In the genomic region with DNA sequence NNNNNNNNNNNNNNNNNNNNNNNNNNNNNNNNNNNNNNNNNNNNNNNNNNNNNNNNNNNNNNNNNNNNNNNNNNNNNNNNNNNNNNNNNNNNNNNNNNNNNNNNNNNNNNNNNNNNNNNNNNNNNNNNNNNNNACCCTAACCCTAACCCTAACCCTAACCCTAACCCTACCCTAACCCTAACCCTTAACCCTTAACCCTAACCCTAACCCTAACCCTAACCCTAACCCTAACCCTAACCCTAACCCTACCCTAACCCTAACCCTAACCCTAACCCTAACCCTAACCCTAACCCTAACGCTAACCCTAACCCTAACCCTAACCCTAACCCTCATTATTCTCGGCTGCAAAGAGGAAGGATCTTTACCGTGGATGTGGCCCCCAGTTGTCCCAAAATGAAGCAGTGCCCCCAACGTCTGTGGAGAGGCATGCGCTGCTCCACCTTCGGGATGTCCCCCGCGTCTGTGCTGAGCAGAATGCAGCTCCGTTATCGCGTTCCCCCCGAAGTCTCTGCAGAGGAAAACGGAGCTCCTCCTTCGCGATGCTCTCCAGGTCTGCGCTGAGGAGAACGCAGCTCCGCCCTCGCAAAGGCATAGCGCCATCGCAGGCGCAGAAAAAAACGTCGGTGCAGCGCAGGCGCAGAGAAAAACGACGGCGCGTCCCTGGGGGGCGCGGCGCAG, we compare ENCODE assay signal across 8 cellular contexts. TPM values are rescaled to one million over a fixed set of nuclear protein-coding genes. Genes with fewer than 3 reads are reported as not detected.
DNase-seq lines count a peak whose midpoint lies in the region; ATAC-seq, FAIRE-seq and TF ChIP-seq lines count a peak whose summit lies in the region.
"Not testable (repeated sequence)": the region's sequence is repeated elsewhere in the genome, so short reads cannot be mapped to it uniquely, and the experiment has no call there.

No MANE protein-coding gene starts in this region.

- H2BK120ac ChIP-seq in IMR-90 (ENCODE audit: low read depth, low read length); trophoblast cell (ENCODE audit: insufficient read depth, low read length, poor library complexity): not testable (repeated sequence)

- TF ChIP-seq RAD21 in IMR-90 (IDR thresholded peaks at IDR 0.05; ENCODE audit: low read length); K562 (CRISPR knock-in tag; conservative IDR thresholded peaks at IDR 0.05 in 1 of 2, IDR thresholded peaks at IDR 0.05 in 1 of 2); liver (IDR thresholded peaks at IDR 0.05): not testable (repeated sequence)

- not testable (repeated sequence) for H3K79me1 ChIP-seq in IMR-90 (ENCODE audit: low read depth in 1 of 2, low read length in 2 of 2); trophoblast cell (ENCODE audit: low read length)

- not testable (repeated sequence) for TF ChIP-seq EP300 in K562 (IDR thresholded peaks at IDR 0.05; ENCODE audit: low read length)

- not testable (repeated sequence) for H4K12ac ChIP-seq in trophoblast cell (ENCODE audit: low read depth, low read length)

- WGBS in IMR-90 (ENCODE audit: extremely low coverage in 2 of 2, insufficient read length in 1 of 2), 2 experiments, result 88 to 100% methylated on average over 1 to 6 of the region's 33 CpGs
- 69% methylated on average over 15 of the region's 33 CpGs for WGBS in K562 (ENCODE audit: insufficient coverage, low coverage, missing lambda C conversion rate)
- 75% methylated on average over 33 of the region's 33 CpGs for WGBS in liver
- 100% methylated on average over 1 of the region's 33 CpGs for WGBS in trophoblast cell (ENCODE audit: extremely low coverage, insufficient coverage, insufficient read length)

- intact Hi-C loops in A673 (cut with micrococcal nuclease; ENCODE audit: unreplicated experiment); IMR-90 (cut with micrococcal nuclease); K562 (cut with micrococcal nuclease); left cardiac atrium (cut with DNase I): not testable (repeated sequence)

- H3K9me1 ChIP-seq in IMR-90 (ENCODE audit: insufficient read depth, low read length); K562 (ENCODE audit: control insufficient read depth, insufficient read depth, low read length): not testable (repeated sequence)

- H2BK12ac ChIP-seq in trophoblast cell (ENCODE audit: low read length), result not testable (repeated sequence)

- not testable (repeated sequence) for H3K4ac ChIP-seq in IMR-90 (ENCODE audit: low read depth, low read length); trophoblast cell (ENCODE audit: low read depth, low read length)

- H2AFZ ChIP-seq in IMR-90 (replicated peaks; ENCODE audit: low read length, poor library complexity); K562 (ENCODE audit: low read depth, low read length); trophoblast cell (ENCODE audit: insufficient read depth, low read length, poor library complexity): not testable (repeated sequence)

- H4K20me1 ChIP-seq in IMR-90 (ENCODE audit: insufficient read depth, low read length); K562 (replicated peaks; ENCODE audit: control insufficient read depth, insufficient read depth, low read length): not testable (repeated sequence)

- H3K9me3 ChIP-seq in A673 (ENCODE audit: low read depth, low read length, poor library complexity, severe bottlenecking); IMR-90 (ENCODE audit: control insufficient read depth, insufficient read depth, low read length); K562 (replicated peaks; ENCODE audit: control insufficient read depth, insufficient read depth, low read depth, low read length); liver (ENCODE audit: control insufficient read depth in 4 of 4, low read length in 3 of 4); trophoblast cell (ENCODE audit: insufficient read depth, low read depth, low read length): not testable (repeated sequence)

- FAIRE-seq in K562 (lab: Jason Lieb, UNC), result not testable (repeated sequence)

- H3K27me3 ChIP-seq in A673 (replicated peaks; ENCODE audit: insufficient read depth, low read depth, low read length, poor library complexity); IMR-90 (ENCODE audit: control insufficient read depth, insufficient read depth, low read length); K562 (ENCODE audit: control insufficient read depth in 2 of 2, insufficient read depth in 2 of 2, low read length in 2 of 2); liver (ENCODE audit: control insufficient read depth in 4 of 4, insufficient read depth in 4 of 4, low read length in 3 of 4); trophoblast cell (ENCODE audit: insufficient read depth, low read length): not testable (repeated sequence)

- H3K27ac ChIP-seq in A673 (ENCODE audit: low read depth, low read length, poor library complexity, severe bottlenecking); IMR-90 (ENCODE audit: insufficient read depth, low read length); K562 (ENCODE audit: extremely low read depth, low read depth, low read length); liver (ENCODE audit: low read depth in 1 of 2, low read length in 2 of 2); trophoblast cell (ENCODE audit: low read depth, low read length): not testable (repeated sequence)

- H2AK9ac ChIP-seq in IMR-90 (replicated peaks; ENCODE audit: low read depth, low read length, poor library complexity), result not testable (repeated sequence)

- H3K36me3 ChIP-seq in A673 (ENCODE audit: insufficient read depth, low read length, poor library complexity, severe bottlenecking); IMR-90 (ENCODE audit: control insufficient read depth, insufficient read depth, low read length); K562 (ENCODE audit: control insufficient read depth, insufficient read depth, low read length); liver (ENCODE audit: control insufficient read depth in 4 of 4, insufficient read depth in 3 of 4, low read depth in 1 of 4, low read length in 3 of 4); trophoblast cell (ENCODE audit: control insufficient read depth in 1 of 2, insufficient read depth in 2 of 2, low read length in 2 of 2): not testable (repeated sequence)

- not testable (repeated sequence) for H3K4me3 ChIP-seq in A673 (ENCODE audit: low read depth, low read length, poor library complexity, severe bottlenecking); IMR-90 (ENCODE audit: insufficient read depth, low read depth, low read length); K562; epithelial cell of esophagus (ENCODE audit: low read length); liver (ENCODE audit: low read depth in 1 of 3, low read length in 3 of 3); trophoblast cell (ENCODE audit: low read depth, low read length)

- not testable (repeated sequence) for ATAC-seq in IMR-90 (ENCODE audit: low read depth); K562
- peak; percentile 59 for ATAC-seq in SK-N-SH treated with all-trans-retinoic acid at 6 μM for 48 hours
- ATAC-seq in left cardiac atrium, result peak in 1 of 2 donors; percentile 65

- not testable (repeated sequence) for H3K4me2 ChIP-seq in IMR-90 (ENCODE audit: low read depth, low read length); K562 (ENCODE audit: insufficient read depth, low read length); trophoblast cell (ENCODE audit: low read length)

- TF ChIP-seq POLR2A in IMR-90 (IDR thresholded peaks at IDR 0.05; ENCODE audit: low read depth, low read length); K562 (conservative IDR thresholded peaks at IDR 0.05): not testable (repeated sequence)

- in situ Hi-C loops in IMR-90 (cut with MboI; ENCODE audit: low sequenced_read_pairs); K562 (cut with MboI): not testable (repeated sequence)

- H2AK5ac ChIP-seq in IMR-90 (ENCODE audit: low read depth, low read length); trophoblast cell (ENCODE audit: low read length): not testable (repeated sequence)

- not testable (repeated sequence) for H3K79me2 ChIP-seq in K562 (ENCODE audit: control insufficient read depth, insufficient read depth, low read length); trophoblast cell (ENCODE audit: control insufficient read depth, insufficient read depth, low read length, poor library complexity)

- H3K14ac ChIP-seq in IMR-90 (replicated peaks; ENCODE audit: low read depth, low read length); trophoblast cell (ENCODE audit: low read length): not testable (repeated sequence)

- POLR2A ChIA-PET in A673 (lab: Charles Lee; ENCODE audit: low non-redundant PET); IMR-90 (lab: Charles Lee; ENCODE audit: unreplicated experiment); K562 (lab: Yijun Ruan, JAX): not testable (repeated sequence)

- H4K5ac ChIP-seq in IMR-90 (ENCODE audit: low read depth, low read length), result not testable (repeated sequence)

- not testable (repeated sequence) for TF ChIP-seq CTCF in A673 (conservative IDR thresholded peaks at IDR 0.05; ENCODE audit: low read depth, low read length); IMR-90 (conservative IDR thresholded peaks at IDR 0.05; ENCODE audit: low read depth, low read length); K562 (IDR thresholded peaks at IDR 0.05 in 2 of 3, conservative IDR thresholded peaks at IDR 0.05 in 1 of 3; ENCODE audit: insufficient read depth in 2 of 3, low read depth in 1 of 3, low read length in 3 of 3); epithelial cell of esophagus (IDR thresholded peaks at IDR 0.05; ENCODE audit: insufficient read depth, low read depth, low read length, missing control alignments); liver (IDR thresholded peaks at IDR 0.05; ENCODE audit: low read depth, low read length, missing input control)

- not testable (repeated sequence) for H3K18ac ChIP-seq in IMR-90 (ENCODE audit: low read depth, low read length); trophoblast cell (ENCODE audit: low read length)

- H4K8ac ChIP-seq in IMR-90 (ENCODE audit: low read depth in 2 of 2, low read length in 2 of 2); trophoblast cell (ENCODE audit: low read depth, low read length): not testable (repeated sequence)

- not testable (repeated sequence) for H2BK20ac ChIP-seq in IMR-90 (ENCODE audit: low read depth, low read length)

- CTCF ChIA-PET in A673 (lab: Charles Lee); IMR-90 (lab: Yijun Ruan, JAX); K562 (lab: Yijun Ruan, JAX; ENCODE audit: low intra/inter-chr PET ratio): not testable (repeated sequence)

- not testable (repeated sequence) for H2BK15ac ChIP-seq in IMR-90 (ENCODE audit: low read depth, low read length)

- H3K23ac ChIP-seq in IMR-90 (ENCODE audit: low read depth, low read length); trophoblast cell (ENCODE audit: low read length): not testable (repeated sequence)

- H3K4me1 ChIP-seq in A673 (ENCODE audit: insufficient read depth, low read length, poor library complexity, severe bottlenecking); IMR-90 (ENCODE audit: control insufficient read depth, insufficient read depth, low read length); K562 (replicated peaks in 1 of 2; ENCODE audit: control insufficient read depth in 2 of 2, insufficient read depth in 2 of 2, low read length in 2 of 2); liver (ENCODE audit: control insufficient read depth in 4 of 4, insufficient read depth in 4 of 4, low read length in 3 of 4); trophoblast cell (ENCODE audit: control insufficient read depth in 1 of 2, insufficient read depth in 2 of 2, low read length in 2 of 2): not testable (repeated sequence)

- not testable (repeated sequence) for H3K56ac ChIP-seq in IMR-90 (ENCODE audit: extremely low read depth, insufficient read depth, low read length)

- peak; percentile 4 for DNase-seq in A673 (ENCODE audit: low spot score)
- not testable (repeated sequence) for DNase-seq in IMR-90; K562 (ENCODE audit: extremely low read depth in 1 of 4, low spot score in 3 of 4)
- peak; percentile 5 for DNase-seq in epithelial cell of esophagus (ENCODE audit: low read depth)
- DNase-seq in left cardiac atrium, result peak; percentile 21
- peak; percentile 46 to 81 for DNase-seq in trophoblast cell

- not testable (repeated sequence) for H4K91ac ChIP-seq in IMR-90 (ENCODE audit: insufficient read depth, low read depth, low read length); trophoblast cell (ENCODE audit: low read depth, low read length)

- peak overlapping the region; percentile 49 for H2BK5ac ChIP-seq in IMR-90 (ENCODE audit: low read depth, low read length, poor library complexity, severe bottlenecking)
- H2BK5ac ChIP-seq in trophoblast cell (ENCODE audit: low read depth, low read length, poor library complexity), result not testable (repeated sequence)

- dilution Hi-C loops in IMR-90 (cut with HindIII; ENCODE audit: low sequenced_read_pairs, unreplicated experiment), result not testable (repeated sequence)

- not testable (repeated sequence) for H3K9ac ChIP-seq in IMR-90 (ENCODE audit: low read depth, low read length); K562 (ENCODE audit: insufficient read depth in 1 of 2, low read depth in 2 of 2, low read length in 2 of 2); liver (ENCODE audit: low read depth in 1 of 2, low read length in 2 of 2); trophoblast cell (ENCODE audit: low read length)

- BruUV-seq in A673 (replicated peaks; lab: Mats Ljungman, UMichigan); IMR-90 (replicated peaks; lab: Mats Ljungman, UMichigan); K562 (replicated peaks; lab: Mats Ljungman, UMichigan): not testable (repeated sequence)

RNA-seq across cellular contexts. Expression of gene ZNF595, which starts 43.1 kb away (rescaled TPM):
- total RNA-seq in A673 (2021), result 22.2 and 22.6 TPM in 2 replicates
- total RNA-seq in IMR-90 (2012; rRNA removed), result 6.8 and 9.4 TPM in 2 replicates
- 1.5 and 1.9 TPM in 2 replicates for polyA plus RNA-seq in IMR-90 (2012; rRNA removed)
- 0.62 and 2.3 TPM in 2 replicates for polyA plus RNA-seq in IMR-90 (2012; cell fraction: cytosol; rRNA removed)
- 0.83 and 7.3 TPM in 2 replicates for polyA plus RNA-seq in IMR-90 (2012; cell fraction: nucleus; rRNA removed; ENCODE audit: low replicate concordance)
- 375 and 579 TPM in 2 replicates for total RNA-seq in K562 (2011; cell fraction: chromatin; rRNA removed; ENCODE audit: low replicate concordance)
- total RNA-seq in K562 (2011; cell fraction: nucleolus; rRNA removed), result 319 and 349 TPM in 2 replicates
- total RNA-seq in K562 (2011; cell fraction: nucleoplasm; rRNA removed), result 489 and 563 TPM in 2 replicates
- 226 and 279 TPM in 2 replicates for total RNA-seq in K562 (2014; rRNA removed)
- 276 and 295 TPM in 2 replicates for total RNA-seq in K562 (2014; rRNA removed; fragmentation: Illumina TruSeq; extraction: Trizol)
- total RNA-seq in K562 (2015; rRNA removed; fragmentation: Illumina TruSeq; extraction: Trizol), result 212 and 230 TPM in 2 replicates
- total RNA-seq in K562 (2021), result 227 and 237 TPM in 2 replicates
- 632 and 750 TPM in 2 replicates for polyA plus RNA-seq in K562 (2011; rRNA removed)
- polyA plus RNA-seq in K562 (2011; cell fraction: cytosol; rRNA removed), result 341 and 663 TPM in 2 replicates
- polyA plus RNA-seq in K562 (2011; cell fraction: nucleus; rRNA removed), result 912 and 1,021 TPM in 2 replicates
- 171 and 385 TPM in 2 replicates for polyA plus RNA-seq in K562 (2012)
- 399 and 453 TPM in 2 replicates for polyA plus RNA-seq in K562 (2014; fragmentation: Illumina TruSeq; extraction: Trizol)
- polyA plus RNA-seq in K562 (2014; fragmentation: Nextera tagmentation; extraction: Ambion mirVana), result 100 to 1,000 TPM; 116 to 185 TPM
- polyA plus RNA-seq in K562 (2014; rRNA removed), result 446 and 503 TPM in 2 replicates
- 235 and 266 TPM in 2 replicates for polyA minus RNA-seq in K562 (2011; rRNA and poly(A)+ RNA removed)
- polyA minus RNA-seq in K562 (2011; cell fraction: cytosol; rRNA and poly(A)+ RNA removed), result 175 and 203 TPM in 2 replicates
- polyA minus RNA-seq in K562 (2011; cell fraction: nucleus; rRNA and poly(A)+ RNA removed), result 385 and 630 TPM in 2 replicates
- total RNA-seq in left cardiac atrium, result 10 to 100 TPM in 1 of 2 donors, 1 to 10 TPM in 1; 7.6 to 24.3 TPM
- 1 to 10 TPM; 7.8 to 9.9 TPM for total RNA-seq in liver
- 1 to 10 TPM; 2.1 to 3.8 TPM for polyA plus RNA-seq in liver
- 6.2 and 7.3 TPM in 2 replicates for polyA plus RNA-seq in trophoblast cell (2013)
